In the genomic region with DNA sequence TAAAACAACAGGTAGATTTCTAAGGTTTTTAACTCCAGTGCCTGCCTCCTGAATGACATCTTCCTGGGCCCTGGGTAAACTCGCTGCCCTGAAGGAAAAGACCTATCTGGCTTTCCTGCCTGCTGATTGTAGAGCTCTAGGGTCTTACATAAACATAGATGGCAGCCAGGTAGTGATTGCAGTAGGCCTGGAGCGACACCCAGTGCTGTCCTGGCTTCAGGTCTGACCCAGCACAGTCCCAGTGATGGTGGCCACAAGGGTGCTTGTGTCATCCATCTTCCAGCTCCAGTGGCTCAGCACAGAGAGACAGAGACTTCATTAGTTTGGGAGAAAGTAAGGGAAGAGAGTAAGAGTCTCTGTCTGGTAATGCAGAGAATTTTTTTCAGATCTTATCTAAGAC, we compare ENCODE assay signal across 16 cellular contexts.
DNase-seq lines count a peak whose midpoint lies in the region; ATAC-seq and TF ChIP-seq lines count a peak whose summit lies in the region.
"Had no signal": no experiment of that assay in that cellular context is flagged by ENCODE, and none has a peak within 500 bp of the region (broad histone marks: within the 10 kb centered on the region; RNA-seq: fewer than 3 reads in every experiment).

No MANE protein-coding gene starts in this region.

- H3K9me3 Mint-ChIP-seq in Calu3 (ENCODE audit: low read depth, unreplicated experiment) (no peaks in the 10 kb centered on the region), WTC11 (no peaks in the 10 kb centered on the region)

- no peaks in the 10 kb centered on the region for H3K27me3 Mint-ChIP-seq in Calu3 (ENCODE audit: unreplicated experiment)
- H3K27me3 Mint-ChIP-seq in WTC11 (ENCODE audit: low read depth): no peaks in the 10 kb centered on the region
- H3K27me3 Mint-ChIP-seq: CD4-positive, alpha-beta T cell had no signal

- BruUV-seq in Calu3 (replicated peaks; lab: Mats Ljungman, UMichigan): no TSS peak

- peak; percentile 2 for DNase-seq in Calu3
- peak; percentile 9 for DNase-seq in ELF-1 (ENCODE audit: low read depth, low spot score)
- DNase-seq in NCI-H146 treated with DMSO at 0.1 percent for 48 hours (lab: John Stamatoyannopoulos, UW; ENCODE audit: unreplicated experiment): peak; percentile 58
- DNase-seq in WTC11 (ENCODE audit: low spot score): no peak
- no peak for DNase-seq in AML-193 (lab: John Stamatoyannopoulos, UW)
- no peak for DNase-seq in SKM-1 (lab: John Stamatoyannopoulos, UW; ENCODE audit: unreplicated experiment)
- DNase-seq: ACHN; Caco-2; CD4-positive, alpha-beta T cell; DMS 273 treated with DMSO at 0.1 percent for 48 hours; DND-41; EL; GM23248; HFFc6 had no signal

- H3K4me1 Mint-ChIP-seq in Calu3 (ENCODE audit: low read depth, unreplicated experiment): no peaks in the 10 kb centered on the region
- peaks cover 44% of the 10 kb centered on the region for H3K4me1 Mint-ChIP-seq in WTC11

- intact Hi-C loops in Calu3 (cut with micrococcal nuclease; ENCODE audit: unreplicated experiment): no loop called here

- POLR2A ChIA-PET in WTC11 (lab: Charles Lee): no interaction called here

- ATAC-seq in WTC11 (peak; percentile 51), HG03095 (IDR thresholded peaks at IDR 0.05; ENCODE audit: unreplicated experiment) (no peak)
- ATAC-seq: HCT116 had no signal

- no peak for TF ChIP-seq CTCF in Calu3 (IDR thresholded peaks at IDR 0.05; ENCODE audit: unreplicated experiment)
- no peak for TF ChIP-seq CTCF in WTC11 (IDR thresholded peaks at IDR 0.05)

- H3K4me3 Mint-ChIP-seq in Calu3 (ENCODE audit: low read depth, unreplicated experiment): no peak overlapping the region
- no peak overlapping the region for H3K4me3 Mint-ChIP-seq in WTC11
- H3K4me3 Mint-ChIP-seq: CD4-positive, alpha-beta T cell; HFFc6 had no signal

- H3K27ac Mint-ChIP-seq in Calu3 (ENCODE audit: unreplicated experiment) (no peak overlapping the region), WTC11 (no peak overlapping the region)
- H3K27ac Mint-ChIP-seq: CD4-positive, alpha-beta T cell; HFFc6 had no signal

- H3K36me3 Mint-ChIP-seq in Calu3 (ENCODE audit: insufficient read depth, unreplicated experiment) (no peaks in the 10 kb centered on the region), WTC11 (no peaks in the 10 kb centered on the region)

- CTCF ChIA-PET in Calu3 (lab: Charles Lee): no interaction called here
- CTCF ChIA-PET in WTC11 (lab: Charles Lee): interaction anchor here (0.8 kb wide), 1 partner anchor 246 kb away, joined by 3 read pairs; no protein-coding TSS in a partner anchor

TF ChIP-seq in WTC11, 78 proteins besides CTCF, POLR2A, EP300 and RAD21:
- TF ChIP-seq JUN (CRISPR knock-in tag; IDR thresholded peaks at IDR 0.05): no peak

Comparison
In these comparisons a context has a peak if more than half of its experiments do, and no peak if none do; other contexts are left out.
1. DNase-seq: peak in Calu3 (single experiment), ELF-1 (single experiment) and NCI-H146 treated with DMSO at 0.1 percent for 48 hours (single experiment); none in WTC11 (single experiment), AML-193 (0 of 2) and SKM-1 (single experiment).